In the genomic region with DNA sequence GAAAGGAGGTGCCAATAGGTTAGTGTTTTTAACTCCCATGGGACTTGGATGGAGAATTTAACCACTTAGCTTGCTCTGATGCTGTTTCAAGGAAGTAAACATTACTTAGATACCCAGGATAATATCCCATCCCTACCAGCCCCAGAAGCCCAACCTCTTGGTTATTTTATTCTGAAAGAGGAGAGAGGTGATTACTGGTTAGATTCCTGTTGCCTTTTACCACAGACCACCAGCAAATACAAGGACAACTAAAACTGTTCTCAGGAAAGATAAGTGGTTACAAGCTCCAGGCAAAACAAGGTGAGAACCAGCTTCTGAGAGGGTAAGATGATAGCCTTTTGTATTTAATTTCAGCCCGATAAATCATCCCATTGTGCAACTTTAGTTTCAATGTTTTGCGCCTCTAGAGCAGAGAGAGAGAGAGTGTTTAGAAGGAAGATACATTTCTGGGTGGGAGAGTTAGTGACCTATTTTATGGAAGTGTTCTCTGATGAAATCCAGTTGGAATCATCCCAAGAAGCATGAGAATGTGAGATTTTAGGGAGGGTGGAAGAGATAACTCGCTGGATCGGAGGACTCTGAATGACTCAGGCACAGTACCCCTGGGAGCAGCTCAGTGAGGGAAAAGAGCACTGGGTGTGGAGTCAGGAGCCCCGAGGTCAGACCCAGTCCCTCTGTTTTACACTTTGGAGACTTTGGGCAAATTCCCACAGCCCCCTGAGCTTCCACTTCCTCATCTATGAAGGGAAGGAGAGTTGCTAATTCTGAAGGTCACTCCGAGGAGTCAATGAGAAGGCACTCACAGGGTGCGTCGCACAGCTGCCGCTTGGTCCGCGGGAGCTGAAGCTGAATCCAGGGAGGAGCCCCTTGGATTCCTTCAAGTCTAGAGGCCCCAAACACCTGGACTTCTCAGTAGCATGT, we compare ENCODE assay signal across 13 cellular contexts. TPM values are rescaled to one million over a fixed set of nuclear protein-coding genes. Genes with fewer than 3 reads are reported as not detected.
DNase-seq lines count a peak whose midpoint lies in the region; ATAC-seq and TF ChIP-seq lines count a peak whose summit lies in the region.
"Had no signal": no experiment of that assay in that cellular context is flagged by ENCODE, and none has a peak within 500 bp of the region (broad histone marks: within the 10 kb centered on the region; RNA-seq: fewer than 3 reads in every experiment).

No MANE protein-coding gene starts in this region.

- intact Hi-C loops in Right ventricle myocardium superior (cut with DNase I) (no loop called here), gastrocnemius medialis (cut with DNase I; ENCODE audit: low total_unique reads) (no loop called here)

- TF ChIP-seq POLR2A in gastrocnemius medialis (IDR thresholded peaks at IDR 0.05) = no peak

- in situ Hi-C loops in gastrocnemius medialis (cut with MboI; ENCODE audit: low sequenced_read_pairs in 4 of 4) = no loop called here

- peaks cover 24 to 35% of the 10 kb centered on the region in 2 donors for H3K4me1 ChIP-seq in gastrocnemius medialis

- no peak overlapping the region for H3K27ac Mint-ChIP-seq in endothelial cell (ENCODE audit: unreplicated experiment)
- H3K27ac Mint-ChIP-seq in activated naive CD8-positive, alpha-beta T cell treated with anti-CD3 and anti-CD28 coated beads for 36 hours = no peak overlapping the region
- H3K27ac Mint-ChIP-seq: activated T-helper 17 cell treated with anti-CD3 and anti-CD28 coated beads, Interleukin-2, amount 50 U/mL, for 72 hours; CD8-positive, alpha-beta T cell; memory B cell; stimulated activated naive CD8-positive, alpha-beta T cell treated with anti-CD3 and anti-CD28 coated beads, Interleukin-15, Interleukin-2, amounts not matched to agents 100 ng/mL and 50 ng/mL, for 24 hours had no signal

- peak overlapping the region in 3 of 4 donors; percentile 60 to 75 (median 61) for H3K27ac ChIP-seq in gastrocnemius medialis

- H3K4me1 Mint-ChIP-seq in endothelial cell (ENCODE audit: unreplicated experiment) = no peaks in the 10 kb centered on the region
- H3K4me1 Mint-ChIP-seq in activated naive CD8-positive, alpha-beta T cell treated with anti-CD3 and anti-CD28 coated beads for 36 hours = no peaks in the 10 kb centered on the region
- H3K4me1 Mint-ChIP-seq: activated T-helper 17 cell treated with anti-CD3 and anti-CD28 coated beads, Interleukin-2, amount 50 U/mL, for 72 hours; memory B cell had no signal

- ATAC-seq in Right ventricle myocardium superior (ENCODE audit: poor library complexity) (peak; percentile 71), gastrocnemius medialis (peak; percentile 62 to 76)
- ATAC-seq: activated T-helper 17 cell treated with anti-CD3 and anti-CD28 coated beads, Interleukin-2, amount 50 U/mL, for 72 hours; CD8-positive, alpha-beta T cell had no signal

- no peaks in the 10 kb centered on the region for H3K9me3 ChIP-seq in gastrocnemius medialis

- H3K27me3 ChIP-seq in gastrocnemius medialis = no peaks in the 10 kb centered on the region

- no peaks in the 10 kb centered on the region for H3K36me3 Mint-ChIP-seq in endothelial cell (ENCODE audit: low read depth, unreplicated experiment)
- no peaks in the 10 kb centered on the region for H3K36me3 Mint-ChIP-seq in activated naive CD8-positive, alpha-beta T cell treated with anti-CD3 and anti-CD28 coated beads for 36 hours
- H3K36me3 Mint-ChIP-seq: CD8-positive, alpha-beta T cell; memory B cell had no signal

- peak overlapping the region in 2 of 4 donors; percentile 3 to 7 for H3K4me3 ChIP-seq in gastrocnemius medialis

- no peak overlapping the region for H3K4me3 Mint-ChIP-seq in endothelial cell (ENCODE audit: unreplicated experiment)
- H3K4me3 Mint-ChIP-seq in activated naive CD8-positive, alpha-beta T cell treated with anti-CD3 and anti-CD28 coated beads for 36 hours = no peak overlapping the region
- H3K4me3 Mint-ChIP-seq: activated T-helper 17 cell treated with anti-CD3 and anti-CD28 coated beads, Interleukin-2, amount 50 U/mL, for 72 hours; CD8-positive, alpha-beta T cell; memory B cell; stimulated activated naive CD8-positive, alpha-beta T cell treated with anti-CD3 and anti-CD28 coated beads, Interleukin-15, Interleukin-2, amounts not matched to agents 100 ng/mL and 50 ng/mL, for 24 hours had no signal

- H3K36me3 ChIP-seq in gastrocnemius medialis = no peaks in the 10 kb centered on the region

- peaks cover 8% of the 10 kb centered on the region for H3K27me3 Mint-ChIP-seq in endothelial cell (ENCODE audit: unreplicated experiment)
- peaks cover 13% of the 10 kb centered on the region for H3K27me3 Mint-ChIP-seq in activated naive CD8-positive, alpha-beta T cell treated with anti-CD3 and anti-CD28 coated beads for 36 hours

- no peaks in the 10 kb centered on the region for H3K9me3 Mint-ChIP-seq in endothelial cell (ENCODE audit: unreplicated experiment)
- no peaks in the 10 kb centered on the region for H3K9me3 Mint-ChIP-seq in activated naive CD8-positive, alpha-beta T cell treated with anti-CD3 and anti-CD28 coated beads for 36 hours
- H3K9me3 Mint-ChIP-seq: activated T-helper 17 cell treated with anti-CD3 and anti-CD28 coated beads, Interleukin-2, amount 50 U/mL, for 72 hours; CD8-positive, alpha-beta T cell; stimulated activated naive CD8-positive, alpha-beta T cell treated with anti-CD3 and anti-CD28 coated beads, Interleukin-15, Interleukin-2, amounts not matched to agents 100 ng/mL and 50 ng/mL, for 24 hours had no signal

- DNase-seq in EH (ENCODE audit: low read depth) (peak; percentile 90), T1000 (lab: John Stamatoyannopoulos, UW) (peak; percentile 20), Right ventricle myocardium superior (peak; percentile 73), gastrocnemius medialis (peak in 1 of 2 donors; percentile 58), DMS 273 (lab: John Stamatoyannopoulos, UW; ENCODE audit: unreplicated experiment) (no peak), endothelial cell (ENCODE audit: low spot score) (no peak), NCI-H748 treated with DMSO at 0.1 percent for 48 hours (lab: John Stamatoyannopoulos, UW) (no peak)
- DNase-seq in activated naive CD8-positive, alpha-beta T cell treated with anti-CD3 and anti-CD28 coated beads for 36 hours = no peak
- DNase-seq: stimulated activated CD4-positive, alpha-beta T cell treated with anti-CD3 and anti-CD28 coated beads, Interleukin-12 subunit alpha, Interleukin-12 subunit beta, amount 100 ng/mL, for 4 hours had no signal

- TF ChIP-seq CTCF in gastrocnemius medialis (IDR thresholded peaks at IDR 0.05 in 4 of 5, conservative IDR thresholded peaks at IDR 0.05 in 1 of 5) (no peak), endothelial cell (IDR thresholded peaks at IDR 0.05; ENCODE audit: unreplicated experiment) (no peak)

RNA-seq across cellular contexts. Expression of a gene that starts 12.1 kb away (rescaled TPM):
- total RNA-seq in Right ventricle myocardium superior = 0.11 TPM
- total RNA-seq in gastrocnemius medialis = 1 to 10 TPM in 1 of 4 donors, not detected in 3; 1.1 TPM
- total RNA-seq in endothelial cell (ENCODE audit: unreplicated experiment) = 0.15 TPM
- not detected for total RNA-seq in activated naive CD8-positive, alpha-beta T cell treated with anti-CD3 and anti-CD28 coated beads for 36 hours
- total RNA-seq: activated T-helper 17 cell treated with anti-CD3 and anti-CD28 coated beads, Interleukin-2, amount 50 U/mL, for 72 hours; CD8-positive, alpha-beta T cell had no signal

RNA-seq across cellular contexts. Expression of a gene that starts 15.9 kb away (rescaled TPM):
- total RNA-seq in Right ventricle myocardium superior (not detected), gastrocnemius medialis (not detected), endothelial cell (ENCODE audit: unreplicated experiment) (not detected)
- total RNA-seq in activated naive CD8-positive, alpha-beta T cell treated with anti-CD3 and anti-CD28 coated beads for 36 hours = not detected
- total RNA-seq: activated T-helper 17 cell treated with anti-CD3 and anti-CD28 coated beads, Interleukin-2, amount 50 U/mL, for 72 hours; CD8-positive, alpha-beta T cell had no signal

RNA-seq across cellular contexts. Expression of a gene that starts 46.4 kb away (rescaled TPM):
- 71.6 TPM for total RNA-seq in Right ventricle myocardium superior
- total RNA-seq in gastrocnemius medialis = 10 to 100 TPM in 3 of 4 donors, 1 to 10 TPM in 1; 5.1 to 64.6 (median 42.2) TPM
- total RNA-seq in endothelial cell (ENCODE audit: unreplicated experiment) = 0.31 TPM
- total RNA-seq in activated naive CD8-positive, alpha-beta T cell treated with anti-CD3 and anti-CD28 coated beads for 36 hours = not detected
- total RNA-seq: activated T-helper 17 cell treated with anti-CD3 and anti-CD28 coated beads, Interleukin-2, amount 50 U/mL, for 72 hours; CD8-positive, alpha-beta T cell had no signal

Comparison
In these comparisons a context has a peak if more than half of its experiments do, and no peak if none do; other contexts are left out.
1. DNase-seq: peak in EH (single experiment), T1000 (single experiment) and Right ventricle myocardium superior (single experiment); none in DMS 273 (single experiment), endothelial cell (single experiment), NCI-H748 treated with DMSO at 0.1 percent for 48 hours (single experiment) and activated naive CD8-positive, alpha-beta T cell treated with anti-CD3 and anti-CD28 coated beads for 36 hours (single experiment).